Comparison of ENCODE assay signal across 8 cellular contexts in genomic region chr16:58515125-58515870, GRCh38. TPM values are rescaled to one million over a fixed set of nuclear protein-coding genes. Genes with fewer than 3 reads are reported as not detected.
A peak's percentile ranks its signal among the peaks of the same experiment; 100 is the strongest.
DNase-seq lines count a peak whose midpoint lies in the region; ATAC-seq and TF ChIP-seq lines count a peak whose summit lies in the region.

A gene with protein sequence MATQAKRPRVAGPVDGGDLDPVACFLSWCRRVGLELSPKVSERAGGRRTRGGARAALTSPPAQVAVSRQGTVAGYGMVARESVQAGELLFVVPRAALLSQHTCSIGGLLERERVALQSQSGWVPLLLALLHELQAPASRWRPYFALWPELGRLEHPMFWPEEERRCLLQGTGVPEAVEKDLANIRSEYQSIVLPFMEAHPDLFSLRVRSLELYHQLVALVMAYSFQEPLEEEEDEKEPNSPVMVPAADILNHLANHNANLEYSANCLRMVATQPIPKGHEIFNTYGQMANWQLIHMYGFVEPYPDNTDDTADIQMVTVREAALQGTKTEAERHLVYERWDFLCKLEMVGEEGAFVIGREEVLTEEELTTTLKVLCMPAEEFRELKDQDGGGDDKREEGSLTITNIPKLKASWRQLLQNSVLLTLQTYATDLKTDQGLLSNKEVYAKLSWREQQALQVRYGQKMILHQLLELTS (plus strand): TSS chr16:58515517. CDS start chr16:58515538, 21 bp downstream.

- peak within 1 kb of the TSS; percentile 80 for H3K4me3 ChIP-seq in A673 (ENCODE audit: low read depth, low read length, poor library complexity, severe bottlenecking)
- H3K4me3 ChIP-seq in coronary artery, result peak within 1 kb of the TSS; percentile 88

- H3K36me3 ChIP-seq in A673 (ENCODE audit: insufficient read depth, low read length, poor library complexity, severe bottlenecking), result peaks cover 33% of the 10 kb centered on the region

- H3K27ac ChIP-seq in A673 (ENCODE audit: low read depth, low read length, poor library complexity, severe bottlenecking), result peak within 1 kb of the TSS; percentile 73
- peak within 1 kb of the TSS; percentile 46 to 88 for H3K27ac ChIP-seq in coronary artery

- intact Hi-C loops in A673 (cut with micrococcal nuclease; ENCODE audit: unreplicated experiment), result no loop called here

- TF ChIP-seq POLR2A in GM18526 (IDR thresholded peaks at IDR 0.05; ENCODE audit: extremely low read depth, insufficient read length), result peak; percentile 68

- TF ChIP-seq CTCF in A673 (conservative IDR thresholded peaks at IDR 0.05; ENCODE audit: low read depth, low read length), result no peak
- TF ChIP-seq CTCF in coronary artery (IDR thresholded peaks at IDR 0.05), result no peak

- peak; percentile 69 for ATAC-seq in HG03064 (IDR thresholded peaks at IDR 0.05; ENCODE audit: low read depth, unreplicated experiment)

- no peaks in the 10 kb centered on the region for H3K9me3 ChIP-seq in A673 (ENCODE audit: low read depth, low read length, poor library complexity, severe bottlenecking)

- DNase-seq in A673 (ENCODE audit: low spot score) (peak; percentile 86), NCI-H345 treated with DMSO at 0.1 percent for 48 hours (lab: John Stamatoyannopoulos, UW; ENCODE audit: unreplicated experiment) (peak; percentile 51), coronary artery (ENCODE audit: low spot score) (peak; percentile 91), left kidney (ENCODE audit: low read depth, low spot score) (peak; percentile 96)
- DNase-seq in activated CD4-positive, alpha-beta T cell treated with anti-CD3 and anti-CD28 coated beads for 48 hours, result peak; percentile 83
- peak; percentile 85 to 86 for DNase-seq in stimulated activated CD4-positive, alpha-beta T cell treated with anti-CD3 and anti-CD28 coated beads, Interleukin-2, amount 100 ng/mL, for 24 hours

- peaks cover 8% of the 10 kb centered on the region for H3K4me1 ChIP-seq in A673 (ENCODE audit: insufficient read depth, low read length, poor library complexity, severe bottlenecking)

- POLR2A ChIA-PET in A673 (lab: Charles Lee; ENCODE audit: low non-redundant PET), result interaction anchor here (0.6 kb wide), 1 partner anchor 105 kb away, joined by 3 read pairs; no protein-coding TSS in a partner anchor

- H3K27me3 ChIP-seq in A673 (replicated peaks; ENCODE audit: insufficient read depth, low read depth, low read length, poor library complexity), result no peaks in the 10 kb centered on the region

- no TSS peak for BruUV-seq in A673 (replicated peaks; lab: Mats Ljungman, UMichigan)

- CTCF ChIA-PET in A673 (lab: Charles Lee), result interaction anchor here (0.6 to 0.9 kb wide), 3 partner anchors 179 to 356 kb away, joined by 6 to 17 read pairs (median 6); no protein-coding TSS in a partner anchor

RNA-seq across cellular contexts. Expression of the gene that starts here (rescaled TPM):
- 35.2 and 36.1 TPM in 2 replicates for total RNA-seq in A673 (2021)

Comparison
In these comparisons a context has a peak if more than half of its experiments do, and no peak if none do; other contexts are left out.
1. Peak in every context shown above with its lines: DNase-seq, ATAC-seq, H3K4me3 ChIP-seq and H3K27ac ChIP-seq.